In the genomic region with DNA sequence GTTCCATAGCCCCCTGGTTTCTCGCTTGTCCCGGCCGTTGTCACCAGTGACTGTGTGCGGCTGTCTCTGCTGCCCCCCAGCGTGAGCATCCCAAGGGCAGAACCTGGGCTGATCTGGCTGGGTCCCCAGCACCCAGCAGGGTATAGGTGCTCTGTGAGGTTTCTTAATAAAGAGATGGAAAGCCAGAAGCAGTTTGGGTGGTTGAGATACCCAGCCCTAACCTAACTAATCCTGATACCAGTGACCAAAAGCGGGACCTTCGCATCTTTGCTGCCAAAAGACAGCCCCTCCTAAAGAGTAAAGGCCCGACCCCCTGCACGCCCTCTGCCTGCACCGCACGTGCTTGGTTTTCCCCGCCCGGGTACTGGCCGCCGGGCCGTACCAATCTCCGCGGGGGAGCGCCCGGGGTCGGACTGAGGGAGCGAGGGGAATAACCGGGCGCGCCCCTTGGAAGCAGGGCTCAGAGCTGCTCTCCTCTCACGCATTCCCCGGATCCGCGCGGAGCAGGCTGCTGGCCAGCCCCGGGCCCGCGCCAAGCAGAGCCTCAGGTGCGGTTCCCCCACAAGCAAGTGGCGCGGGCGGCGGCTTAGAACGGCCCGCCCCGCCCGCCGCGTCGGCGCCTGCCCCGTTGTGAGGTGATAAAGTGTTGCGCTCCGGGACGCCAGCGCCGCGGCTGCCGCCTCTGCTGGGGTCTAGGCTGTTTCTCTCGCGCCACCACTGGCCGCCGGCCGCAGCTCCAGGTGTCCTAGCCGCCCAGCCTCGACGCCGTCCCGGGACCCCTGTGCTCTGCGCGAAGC, we compare ENCODE assay signal across 1 cellular context.
TF ChIP-seq lines count a peak whose summit lies in the region.

A gene with protein sequence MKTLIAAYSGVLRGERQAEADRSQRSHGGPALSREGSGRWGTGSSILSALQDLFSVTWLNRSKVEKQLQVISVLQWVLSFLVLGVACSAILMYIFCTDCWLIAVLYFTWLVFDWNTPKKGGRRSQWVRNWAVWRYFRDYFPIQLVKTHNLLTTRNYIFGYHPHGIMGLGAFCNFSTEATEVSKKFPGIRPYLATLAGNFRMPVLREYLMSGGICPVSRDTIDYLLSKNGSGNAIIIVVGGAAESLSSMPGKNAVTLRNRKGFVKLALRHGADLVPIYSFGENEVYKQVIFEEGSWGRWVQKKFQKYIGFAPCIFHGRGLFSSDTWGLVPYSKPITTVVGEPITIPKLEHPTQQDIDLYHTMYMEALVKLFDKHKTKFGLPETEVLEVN (plus strand): TSS at position 667 of the 797 bp plus-strand sequence. CDS start 214 bp downstream, outside the sequence.

TF ChIP-seq in HepG2, 621 proteins besides CTCF, POLR2A, EP300 and RAD21 (continued from another document and continues in another):
- TF ChIP-seq, protein P1, sequence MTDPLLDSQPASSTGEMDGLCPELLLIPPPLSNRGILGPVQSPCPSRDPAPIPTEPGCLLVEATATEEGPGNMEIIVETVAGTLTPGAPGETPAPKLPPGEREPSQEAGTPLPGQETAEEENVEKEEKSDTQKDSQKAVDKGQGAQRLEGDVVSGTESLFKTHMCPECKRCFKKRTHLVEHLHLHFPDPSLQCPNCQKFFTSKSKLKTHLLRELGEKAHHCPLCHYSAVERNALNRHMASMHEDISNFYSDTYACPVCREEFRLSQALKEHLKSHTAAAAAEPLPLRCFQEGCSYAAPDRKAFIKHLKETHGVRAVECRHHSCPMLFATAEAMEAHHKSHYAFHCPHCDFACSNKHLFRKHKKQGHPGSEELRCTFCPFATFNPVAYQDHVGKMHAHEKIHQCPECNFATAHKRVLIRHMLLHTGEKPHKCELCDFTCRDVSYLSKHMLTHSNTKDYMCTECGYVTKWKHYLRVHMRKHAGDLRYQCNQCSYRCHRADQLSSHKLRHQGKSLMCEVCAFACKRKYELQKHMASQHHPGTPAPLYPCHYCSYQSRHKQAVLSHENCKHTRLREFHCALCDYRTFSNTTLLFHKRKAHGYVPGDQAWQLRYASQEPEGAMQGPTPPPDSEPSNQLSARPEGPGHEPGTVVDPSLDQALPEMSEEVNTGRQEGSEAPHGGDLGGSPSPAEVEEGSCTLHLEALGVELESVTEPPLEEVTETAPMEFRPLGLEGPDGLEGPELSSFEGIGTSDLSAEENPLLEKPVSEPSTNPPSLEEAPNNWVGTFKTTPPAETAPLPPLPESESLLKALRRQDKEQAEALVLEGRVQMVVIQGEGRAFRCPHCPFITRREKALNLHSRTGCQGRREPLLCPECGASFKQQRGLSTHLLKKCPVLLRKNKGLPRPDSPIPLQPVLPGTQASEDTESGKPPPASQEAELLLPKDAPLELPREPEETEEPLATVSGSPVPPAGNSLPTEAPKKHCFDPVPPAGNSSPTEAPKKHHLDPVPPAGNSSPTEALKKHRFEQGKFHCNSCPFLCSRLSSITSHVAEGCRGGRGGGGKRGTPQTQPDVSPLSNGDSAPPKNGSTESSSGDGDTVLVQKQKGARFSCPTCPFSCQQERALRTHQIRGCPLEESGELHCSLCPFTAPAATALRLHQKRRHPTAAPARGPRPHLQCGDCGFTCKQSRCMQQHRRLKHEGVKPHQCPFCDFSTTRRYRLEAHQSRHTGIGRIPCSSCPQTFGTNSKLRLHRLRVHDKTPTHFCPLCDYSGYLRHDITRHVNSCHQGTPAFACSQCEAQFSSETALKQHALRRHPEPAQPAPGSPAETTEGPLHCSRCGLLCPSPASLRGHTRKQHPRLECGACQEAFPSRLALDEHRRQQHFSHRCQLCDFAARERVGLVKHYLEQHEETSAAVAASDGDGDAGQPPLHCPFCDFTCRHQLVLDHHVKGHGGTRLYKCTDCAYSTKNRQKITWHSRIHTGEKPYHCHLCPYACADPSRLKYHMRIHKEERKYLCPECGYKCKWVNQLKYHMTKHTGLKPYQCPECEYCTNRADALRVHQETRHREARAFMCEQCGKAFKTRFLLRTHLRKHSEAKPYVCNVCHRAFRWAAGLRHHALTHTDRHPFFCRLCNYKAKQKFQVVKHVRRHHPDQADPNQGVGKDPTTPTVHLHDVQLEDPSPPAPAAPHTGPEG (CRISPR knock-in tag; IDR thresholded peaks at IDR 0.05): peak; percentile 91; the same call in 1 of the 2 replicates
- TF ChIP-seq ZNF484 (CRISPR knock-in tag; IDR thresholded peaks at IDR 0.05; ENCODE audit: borderline replicate concordance, low read depth) (no peak), FOXA1 (IDR thresholded peaks at IDR 0.05) (no peak), FOXA1 (CRISPR knock-in tag; IDR thresholded peaks at IDR 0.05) (no peak), HOXD1 (CRISPR knock-in tag; IDR thresholded peaks at IDR 0.05) (no peak; the same call in 1 of the 2 replicates), SP2 (CRISPR knock-in tag; IDR thresholded peaks at IDR 0.05) (no peak), ZNF879 (CRISPR knock-in tag; IDR thresholded peaks at IDR 0.05) (peak; percentile 90; the same call in 1 of the 2 replicates), MAF1 (CRISPR knock-in tag; IDR thresholded peaks at IDR 0.05; ENCODE audit: borderline replicate concordance) (0 out of 2 replicates have a peak, but pooled peaks have one; percentile 54), NFE2L1 (CRISPR knock-in tag; IDR thresholded peaks at IDR 0.05; ENCODE audit: borderline replicate concordance) (no peak), MTA1 (CRISPR knock-in tag; IDR thresholded peaks at IDR 0.05; ENCODE audit: borderline replicate concordance) (no peak; the same call in 1 of the 2 replicates), CC2D1A (CRISPR knock-in tag; IDR thresholded peaks at IDR 0.05) (0 out of 2 replicates have a peak, but pooled peaks have one; percentile 47), MBD4 (IDR thresholded peaks at IDR 0.05; ENCODE audit: borderline replicate concordance, low read length) (no peak), ZNF781 (CRISPR knock-in tag; IDR thresholded peaks at IDR 0.05; ENCODE audit: borderline replicate concordance, not compliant biosample characterization) (peak; percentile 86), ZSCAN12 (CRISPR knock-in tag; IDR thresholded peaks at IDR 0.05) (peak; percentile 80; the same call in 1 of the 2 replicates), ZKSCAN5 (CRISPR knock-in tag; IDR thresholded peaks at IDR 0.05) (0 out of 2 replicates have a peak, but pooled peaks have one; percentile 40), NRL (CRISPR knock-in tag; IDR thresholded peaks at IDR 0.05; ENCODE audit: borderline replicate concordance) (peak; percentile 87), JUN (CRISPR knock-in tag; IDR thresholded peaks at IDR 0.05) (no peak), ZNF547 (CRISPR knock-in tag; IDR thresholded peaks at IDR 0.05) (peak; percentile 39; the same call in 1 of the 2 replicates), ZNF205 (CRISPR knock-in tag; IDR thresholded peaks at IDR 0.05) (no peak), SSRP1 (CRISPR knock-in tag; IDR thresholded peaks at IDR 0.05) (no peak), ZNF777 (CRISPR knock-in tag; IDR thresholded peaks at IDR 0.05) (peak; percentile 91), ZNF724P (CRISPR knock-in tag; IDR thresholded peaks at IDR 0.05; ENCODE audit: borderline replicate concordance) (no peak; the same call in 1 of the 2 replicates), NCOR1 (IDR thresholded peaks at IDR 0.05; ENCODE audit: borderline replicate concordance, low read length) (no peak), SNAPC2 (CRISPR knock-in tag; IDR thresholded peaks at IDR 0.05) (no peak), ZMAT3 (CRISPR knock-in tag; conservative IDR thresholded peaks at IDR 0.05) (peak; percentile 84; the same call in 1 of the 2 replicates)
- TF ChIP-seq, protein P2, sequence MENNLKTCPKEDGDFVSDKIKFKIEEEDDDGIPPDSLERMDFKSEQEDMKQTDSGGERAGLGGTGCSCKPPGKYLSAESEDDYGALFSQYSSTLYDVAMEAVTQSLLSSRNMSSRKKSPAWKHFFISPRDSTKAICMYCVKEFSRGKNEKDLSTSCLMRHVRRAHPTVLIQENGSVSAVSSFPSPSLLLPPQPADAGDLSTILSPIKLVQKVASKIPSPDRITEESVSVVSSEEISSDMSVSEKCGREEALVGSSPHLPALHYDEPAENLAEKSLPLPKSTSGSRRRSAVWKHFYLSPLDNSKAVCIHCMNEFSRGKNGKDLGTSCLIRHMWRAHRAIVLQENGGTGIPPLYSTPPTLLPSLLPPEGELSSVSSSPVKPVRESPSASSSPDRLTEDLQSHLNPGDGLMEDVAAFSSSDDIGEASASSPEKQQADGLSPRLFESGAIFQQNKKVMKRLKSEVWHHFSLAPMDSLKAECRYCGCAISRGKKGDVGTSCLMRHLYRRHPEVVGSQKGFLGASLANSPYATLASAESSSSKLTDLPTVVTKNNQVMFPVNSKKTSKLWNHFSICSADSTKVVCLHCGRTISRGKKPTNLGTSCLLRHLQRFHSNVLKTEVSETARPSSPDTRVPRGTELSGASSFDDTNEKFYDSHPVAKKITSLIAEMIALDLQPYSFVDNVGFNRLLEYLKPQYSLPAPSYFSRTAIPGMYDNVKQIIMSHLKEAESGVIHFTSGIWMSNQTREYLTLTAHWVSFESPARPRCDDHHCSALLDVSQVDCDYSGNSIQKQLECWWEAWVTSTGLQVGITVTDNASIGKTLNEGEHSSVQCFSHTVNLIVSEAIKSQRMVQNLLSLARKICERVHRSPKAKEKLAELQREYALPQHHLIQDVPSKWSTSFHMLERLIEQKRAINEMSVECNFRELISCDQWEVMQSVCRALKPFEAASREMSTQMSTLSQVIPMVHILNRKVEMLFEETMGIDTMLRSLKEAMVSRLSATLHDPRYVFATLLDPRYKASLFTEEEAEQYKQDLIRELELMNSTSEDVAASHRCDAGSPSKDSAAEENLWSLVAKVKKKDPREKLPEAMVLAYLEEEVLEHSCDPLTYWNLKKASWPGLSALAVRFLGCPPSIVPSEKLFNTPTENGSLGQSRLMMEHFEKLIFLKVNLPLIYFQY (CRISPR knock-in tag; IDR thresholded peaks at IDR 0.05; ENCODE audit: borderline replicate concordance): peak; percentile 78
- TF ChIP-seq, protein P3, sequence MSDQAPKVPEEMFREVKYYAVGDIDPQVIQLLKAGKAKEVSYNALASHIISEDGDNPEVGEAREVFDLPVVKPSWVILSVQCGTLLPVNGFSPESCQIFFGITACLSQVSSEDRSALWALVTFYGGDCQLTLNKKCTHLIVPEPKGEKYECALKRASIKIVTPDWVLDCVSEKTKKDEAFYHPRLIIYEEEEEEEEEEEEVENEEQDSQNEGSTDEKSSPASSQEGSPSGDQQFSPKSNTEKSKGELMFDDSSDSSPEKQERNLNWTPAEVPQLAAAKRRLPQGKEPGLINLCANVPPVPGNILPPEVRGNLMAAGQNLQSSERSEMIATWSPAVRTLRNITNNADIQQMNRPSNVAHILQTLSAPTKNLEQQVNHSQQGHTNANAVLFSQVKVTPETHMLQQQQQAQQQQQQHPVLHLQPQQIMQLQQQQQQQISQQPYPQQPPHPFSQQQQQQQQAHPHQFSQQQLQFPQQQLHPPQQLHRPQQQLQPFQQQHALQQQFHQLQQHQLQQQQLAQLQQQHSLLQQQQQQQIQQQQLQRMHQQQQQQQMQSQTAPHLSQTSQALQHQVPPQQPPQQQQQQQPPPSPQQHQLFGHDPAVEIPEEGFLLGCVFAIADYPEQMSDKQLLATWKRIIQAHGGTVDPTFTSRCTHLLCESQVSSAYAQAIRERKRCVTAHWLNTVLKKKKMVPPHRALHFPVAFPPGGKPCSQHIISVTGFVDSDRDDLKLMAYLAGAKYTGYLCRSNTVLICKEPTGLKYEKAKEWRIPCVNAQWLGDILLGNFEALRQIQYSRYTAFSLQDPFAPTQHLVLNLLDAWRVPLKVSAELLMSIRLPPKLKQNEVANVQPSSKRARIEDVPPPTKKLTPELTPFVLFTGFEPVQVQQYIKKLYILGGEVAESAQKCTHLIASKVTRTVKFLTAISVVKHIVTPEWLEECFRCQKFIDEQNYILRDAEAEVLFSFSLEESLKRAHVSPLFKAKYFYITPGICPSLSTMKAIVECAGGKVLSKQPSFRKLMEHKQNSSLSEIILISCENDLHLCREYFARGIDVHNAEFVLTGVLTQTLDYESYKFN (CRISPR knock-in tag; conservative IDR thresholded peaks at IDR 0.05): peak; percentile 56; the same call in 1 of the 2 replicates
- TF ChIP-seq, protein P4, sequence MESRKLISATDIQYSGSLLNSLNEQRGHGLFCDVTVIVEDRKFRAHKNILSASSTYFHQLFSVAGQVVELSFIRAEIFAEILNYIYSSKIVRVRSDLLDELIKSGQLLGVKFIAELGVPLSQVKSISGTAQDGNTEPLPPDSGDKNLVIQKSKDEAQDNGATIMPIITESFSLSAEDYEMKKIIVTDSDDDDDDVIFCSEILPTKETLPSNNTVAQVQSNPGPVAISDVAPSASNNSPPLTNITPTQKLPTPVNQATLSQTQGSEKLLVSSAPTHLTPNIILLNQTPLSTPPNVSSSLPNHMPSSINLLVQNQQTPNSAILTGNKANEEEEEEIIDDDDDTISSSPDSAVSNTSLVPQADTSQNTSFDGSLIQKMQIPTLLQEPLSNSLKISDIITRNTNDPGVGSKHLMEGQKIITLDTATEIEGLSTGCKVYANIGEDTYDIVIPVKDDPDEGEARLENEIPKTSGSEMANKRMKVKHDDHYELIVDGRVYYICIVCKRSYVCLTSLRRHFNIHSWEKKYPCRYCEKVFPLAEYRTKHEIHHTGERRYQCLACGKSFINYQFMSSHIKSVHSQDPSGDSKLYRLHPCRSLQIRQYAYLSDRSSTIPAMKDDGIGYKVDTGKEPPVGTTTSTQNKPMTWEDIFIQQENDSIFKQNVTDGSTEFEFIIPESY (CRISPR knock-in tag; IDR thresholded peaks at IDR 0.05): no peak
- TF ChIP-seq, protein P5, sequence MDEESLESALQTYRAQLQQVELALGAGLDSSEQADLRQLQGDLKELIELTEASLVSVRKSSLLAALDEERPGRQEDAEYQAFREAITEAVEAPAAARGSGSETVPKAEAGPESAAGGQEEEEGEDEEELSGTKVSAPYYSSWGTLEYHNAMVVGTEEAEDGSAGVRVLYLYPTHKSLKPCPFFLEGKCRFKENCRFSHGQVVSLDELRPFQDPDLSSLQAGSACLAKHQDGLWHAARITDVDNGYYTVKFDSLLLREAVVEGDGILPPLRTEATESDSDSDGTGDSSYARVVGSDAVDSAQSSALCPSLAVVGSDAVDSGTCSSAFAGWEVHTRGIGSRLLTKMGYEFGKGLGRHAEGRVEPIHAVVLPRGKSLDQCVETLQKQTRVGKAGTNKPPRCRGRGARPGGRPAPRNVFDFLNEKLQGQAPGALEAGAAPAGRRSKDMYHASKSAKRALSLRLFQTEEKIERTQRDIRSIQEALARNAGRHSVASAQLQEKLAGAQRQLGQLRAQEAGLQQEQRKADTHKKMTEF (CRISPR knock-in tag; IDR thresholded peaks at IDR 0.05): peak; percentile 96
- TF ChIP-seq, protein P6, sequence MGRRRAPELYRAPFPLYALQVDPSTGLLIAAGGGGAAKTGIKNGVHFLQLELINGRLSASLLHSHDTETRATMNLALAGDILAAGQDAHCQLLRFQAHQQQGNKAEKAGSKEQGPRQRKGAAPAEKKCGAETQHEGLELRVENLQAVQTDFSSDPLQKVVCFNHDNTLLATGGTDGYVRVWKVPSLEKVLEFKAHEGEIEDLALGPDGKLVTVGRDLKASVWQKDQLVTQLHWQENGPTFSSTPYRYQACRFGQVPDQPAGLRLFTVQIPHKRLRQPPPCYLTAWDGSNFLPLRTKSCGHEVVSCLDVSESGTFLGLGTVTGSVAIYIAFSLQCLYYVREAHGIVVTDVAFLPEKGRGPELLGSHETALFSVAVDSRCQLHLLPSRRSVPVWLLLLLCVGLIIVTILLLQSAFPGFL (CRISPR knock-in tag; IDR thresholded peaks at IDR 0.05): peak; percentile 85; the same call in 1 of the 2 replicates
